In genomic region chr10:60846173-60846572, GRCh38 we compare ENCODE assay signal across 1 cellular context.
TF ChIP-seq lines count a peak whose summit lies in the region.

No MANE protein-coding gene starts in this region.

TF ChIP-seq in K562, 482 proteins besides CTCF, POLR2A, EP300 and RAD21 (continued from another document):
- TF ChIP-seq RBBP5 (IDR thresholded peaks at IDR 0.05; ENCODE audit: borderline replicate concordance, insufficient read depth, low read length, poor library complexity, severe bottlenecking) (no peak), POLR2AphosphoS5 (IDR thresholded peaks at IDR 0.05; ENCODE audit: control insufficient read depth, insufficient read depth, low read depth, low read length) (no peak), SPI1 (IDR thresholded peaks at IDR 0.05; ENCODE audit: borderline replicate concordance, low read depth, low read length) (peak; percentile 84), TRIM28 (IDR thresholded peaks at IDR 0.05) (no peak), KLF10 (CRISPR knock-in tag; IDR thresholded peaks at IDR 0.05) (no peak)
- TF ChIP-seq, protein P1, sequence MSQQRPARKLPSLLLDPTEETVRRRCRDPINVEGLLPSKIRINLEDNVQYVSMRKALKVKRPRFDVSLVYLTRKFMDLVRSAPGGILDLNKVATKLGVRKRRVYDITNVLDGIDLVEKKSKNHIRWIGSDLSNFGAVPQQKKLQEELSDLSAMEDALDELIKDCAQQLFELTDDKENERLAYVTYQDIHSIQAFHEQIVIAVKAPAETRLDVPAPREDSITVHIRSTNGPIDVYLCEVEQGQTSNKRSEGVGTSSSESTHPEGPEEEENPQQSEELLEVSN (IDR thresholded peaks at IDR 0.05; ENCODE audit: borderline replicate concordance in 1 of 2, extremely low read depth in 1 of 2, insufficient read depth in 1 of 2, insufficient read length in 1 of 2, low read depth in 1 of 2, low read length in 1 of 2, poor library complexity in 1 of 2, severe bottlenecking in 1 of 2), result no peak
